Comparison of ENCODE assay signal across 19 cellular contexts in the genomic region with DNA sequence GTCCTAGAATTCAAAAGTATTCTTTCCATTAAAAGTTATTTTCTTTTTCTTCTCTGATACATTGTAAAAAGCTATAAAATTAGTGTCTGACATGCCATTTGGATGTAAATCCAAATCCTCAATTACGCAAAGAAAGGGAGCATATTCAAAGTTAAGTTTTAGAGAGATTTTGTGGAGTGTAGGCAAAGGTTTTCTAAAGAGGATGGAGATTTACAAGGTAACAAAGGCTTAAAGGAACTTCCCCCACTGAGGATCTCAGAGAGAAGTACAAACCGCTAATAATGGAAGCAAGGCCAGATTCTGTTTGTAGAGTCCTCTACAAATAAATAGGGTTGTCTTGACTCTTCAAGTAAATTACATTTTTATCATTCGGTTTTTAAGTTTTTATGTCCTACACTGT.
A peak's percentile ranks its signal among the peaks of the same experiment; 100 is the strongest.
DNase-seq lines count a peak whose midpoint lies in the region; ATAC-seq, FAIRE-seq and TF ChIP-seq lines count a peak whose summit lies in the region.
"Had no signal": no experiment of that assay in that cellular context is flagged by ENCODE, and none has a peak within 500 bp of the region (broad histone marks: within the 10 kb centered on the region; RNA-seq: fewer than 3 reads in every experiment).

No MANE protein-coding gene starts in this region.

- FAIRE-seq in islet of Langerhans (lab: Jason Lieb, UNC), result peak; percentile 93

- H3K27ac Mint-ChIP-seq in H9, result peak overlapping the region in 2 of 3 experiments; percentile 41 to 97; a peak in 4 of 7 replicates
- H3K27ac Mint-ChIP-seq: CD4-positive, alpha-beta memory T cell had no signal

- H3K56ac ChIP-seq in H9 (ENCODE audit: insufficient read length, low read depth, low read length), result no peak overlapping the region

- no peak for TF ChIP-seq EP300 in ovary (IDR thresholded peaks at IDR 0.05)

- H3K4me3 ChIP-seq in SK-N-MC (no peak overlapping the region), ovary (peak overlapping the region; percentile 6), coronary artery (no peak overlapping the region)

- H2AK5ac ChIP-seq in H9 (ENCODE audit: insufficient read length, low read length), result no peak overlapping the region

- no peak overlapping the region for H3K4ac ChIP-seq in H9 (ENCODE audit: low read depth, low read length)

- no peak for TF ChIP-seq CTCF in H9 (conservative IDR thresholded peaks at IDR 0.05)
- no peak for TF ChIP-seq CTCF in ovary (IDR thresholded peaks at IDR 0.05)
- no peak for TF ChIP-seq CTCF in coronary artery (IDR thresholded peaks at IDR 0.05)

- H3K27me3 ChIP-seq in H9 (ENCODE audit: insufficient read depth, low read length) (no peaks in the 10 kb centered on the region), ovary (no peaks in the 10 kb centered on the region)

- DNase-seq in H9, result no peak
- no peak for DNase-seq in SK-N-MC (ENCODE audit: low read depth, low spot score)
- no peak for DNase-seq in ovary
- no peak for DNase-seq in NCI-H82 (lab: John Stamatoyannopoulos, UW)
- no peak for DNase-seq in coronary artery (ENCODE audit: low spot score)
- DNase-seq: Calu3; CD4-positive, alpha-beta memory T cell; Karpas-422; MM.1S; NCI-H1092 treated with DMSO at 0.1 percent for 48 hours; NCI-H1694; NCI-H345; NCI-H526 treated with DMSO at 0.1 percent for 48 hours; NK-92 treated with Interleukin-12 subunit alpha and Interleukin-12 subunit beta, amount 100 ng/mL, for 24 hours; OCI-M1; RPMI8226 had no signal

- WGBS in H9 (ENCODE audit: extremely low coverage, insufficient read length, low lambda C conversion rate), result no CpG with 5 or more reads among the region's 3 CpGs
- 82 to 83% (median 83%) methylated on average over 3 of the region's 3 CpGs for WGBS in ovary, 3 donors

- H3K4me3 Mint-ChIP-seq in H9, result no peak overlapping the region
- H3K4me3 Mint-ChIP-seq: CD4-positive, alpha-beta memory T cell had no signal

- H4K91ac ChIP-seq in H9 (ENCODE audit: insufficient read length, low read depth, low read length), result no peak overlapping the region

- ATAC-seq in GM18861 (IDR thresholded peaks at IDR 0.05; ENCODE audit: unreplicated experiment), result no peak
- ATAC-seq in GM18907 (IDR thresholded peaks at IDR 0.05; ENCODE audit: unreplicated experiment), result no peak

- no peak overlapping the region for H3T11ph ChIP-seq in H9 (ENCODE audit: low read length)

- no peak overlapping the region for H3K14ac ChIP-seq in H9 (ENCODE audit: insufficient read depth, low read length)

- H3K23ac ChIP-seq in H9 (ENCODE audit: insufficient read length, low read depth, low read length), result no peak overlapping the region

- H3K4me1 Mint-ChIP-seq in H9, result peaks cover 64% of the 10 kb centered on the region in 2 experiments
- H3K4me1 Mint-ChIP-seq: CD4-positive, alpha-beta memory T cell had no signal

- no peaks in the 10 kb centered on the region for H3K23me2 ChIP-seq in H9 (ENCODE audit: insufficient read length, low read depth, low read length, poor library complexity, severe bottlenecking)

- no peak overlapping the region for H3K9ac ChIP-seq in H9 (ENCODE audit: extremely low read depth, insufficient read length, low read length)
- H3K9ac ChIP-seq in SK-N-MC (ENCODE audit: insufficient read length), result no peak overlapping the region

- peaks cover 5% of the 10 kb centered on the region; the same call in 1 of the 2 replicates for H3K4me1 ChIP-seq in H9 (ENCODE audit: insufficient read depth, low read length)
- peaks cover 3% of the 10 kb centered on the region for H3K4me1 ChIP-seq in ovary (ENCODE audit: insufficient read depth)

- H3K9me3 ChIP-seq in H9 (ENCODE audit: control insufficient read depth, low read depth, low read length), result no peaks in the 10 kb centered on the region
- H3K9me3 ChIP-seq in SK-N-MC (ENCODE audit: low read depth, low read length), result no peaks in the 10 kb centered on the region
- H3K9me3 ChIP-seq in ovary, result no peaks in the 10 kb centered on the region

- H3K9me3 Mint-ChIP-seq in H9, result peaks cover 7 to 10% of the 10 kb centered on the region in 2 experiments

- H3K79me2 ChIP-seq in H9 (ENCODE audit: insufficient read depth, low read length), result no peaks in the 10 kb centered on the region

- no peaks in the 10 kb centered on the region for H3K27me3 Mint-ChIP-seq in H9 (ENCODE audit: low read depth)

- H3K27ac ChIP-seq in H9 (ENCODE audit: insufficient read length, low read depth, low read length) (no peak overlapping the region), SK-N-MC (peak overlapping the region; percentile 80), ovary (no peak overlapping the region), coronary artery (no peak overlapping the region)

- H3K79me1 ChIP-seq in H9 (ENCODE audit: insufficient read depth, low read depth, low read length, poor library complexity, severe bottlenecking), result no peaks in the 10 kb centered on the region

- no peak overlapping the region for H4K5ac ChIP-seq in H9 (ENCODE audit: insufficient read length, low read depth, low read length)

- peaks cover 8 to 31% (median 12%) of the 10 kb centered on the region in 3 experiments; a peak in 6 of 7 replicates for H3K36me3 Mint-ChIP-seq in H9 (ENCODE audit: insufficient read depth in 1 of 3, low read depth in 3 of 3)
- H3K36me3 Mint-ChIP-seq: CD4-positive, alpha-beta memory T cell had no signal

- no peak overlapping the region for H2BK15ac ChIP-seq in H9 (ENCODE audit: low read depth, low read length)

- H3K18ac ChIP-seq in H9 (ENCODE audit: insufficient read length, low read depth, low read length), result no peak overlapping the region

- no peak overlapping the region for H3K4me2 ChIP-seq in H9 (ENCODE audit: insufficient read depth, insufficient read length, low read length)

- no peak overlapping the region for H2BK5ac ChIP-seq in H9 (ENCODE audit: insufficient read length, low read length)

- H3K36me3 ChIP-seq in SK-N-MC (ENCODE audit: insufficient read depth, low read length), result no peaks in the 10 kb centered on the region
- H3K36me3 ChIP-seq in ovary, result no peaks in the 10 kb centered on the region

- intact Hi-C loops in ovary (cut with DNase I), result no loop called here

- H2BK12ac ChIP-seq in H9 (ENCODE audit: insufficient read length, low read depth, low read length), result no peak overlapping the region

- H4K20me1 ChIP-seq in H9 (ENCODE audit: control insufficient read depth, insufficient read depth, insufficient read length), result no peaks in the 10 kb centered on the region

- H4K8ac ChIP-seq in H9 (replicated peaks; ENCODE audit: insufficient read length, low read depth, low read length), result no peak overlapping the region

- H2BK120ac ChIP-seq in H9 (ENCODE audit: low read depth, low read length, poor library complexity, severe bottlenecking), result no peak overlapping the region

- no peak overlapping the region for H2AFZ ChIP-seq in H9 (ENCODE audit: low read length)

- no peak overlapping the region for H2BK20ac ChIP-seq in H9 (ENCODE audit: low read depth, low read length, poor library complexity, severe bottlenecking)

- no peak for TF ChIP-seq POLR2A in ovary (IDR thresholded peaks at IDR 0.05)
